Comparison of ENCODE assay signal across 1 cellular context in genomic region chr10:97715259-97715874, GRCh38.
TF ChIP-seq lines count a peak whose summit lies in the region.

No MANE protein-coding gene starts in this region.

TF ChIP-seq in IMR-90, 13 proteins besides CTCF, POLR2A, EP300 and RAD21:
- no peak for TF ChIP-seq MAFK (IDR thresholded peaks at IDR 0.05; ENCODE audit: low read depth, low read length)
- TF ChIP-seq FOS (IDR thresholded peaks at IDR 0.05; ENCODE audit: low read depth, low read length) = no peak
- no peak for TF ChIP-seq SMC3 (IDR thresholded peaks at IDR 0.05; ENCODE audit: low read depth, low read length)
- no peak for TF ChIP-seq RFX5 (IDR thresholded peaks at IDR 0.05; ENCODE audit: low read depth, low read length)
